1 cellular context compared by ENCODE assay signal in genomic region chr17:39014044-39014794, GRCh38.
TF ChIP-seq lines count a peak whose summit lies in the region.

No MANE protein-coding gene starts in this region.

TF ChIP-seq in HepG2, 621 proteins besides CTCF, POLR2A, EP300 and RAD21 (continued from another document):
- TF ChIP-seq SNAPC4 (CRISPR knock-in tag; IDR thresholded peaks at IDR 0.05) (no peak), SAFB2 (CRISPR knock-in tag; IDR thresholded peaks at IDR 0.05; ENCODE audit: borderline replicate concordance, low read depth) (no peak), ARHGAP35 (CRISPR knock-in tag; IDR thresholded peaks at IDR 0.05; ENCODE audit: borderline replicate concordance) (no peak), ZSCAN21 (CRISPR knock-in tag; IDR thresholded peaks at IDR 0.05; ENCODE audit: borderline replicate concordance) (no peak), MEIS1 (CRISPR knock-in tag; IDR thresholded peaks at IDR 0.05; ENCODE audit: borderline replicate concordance) (no peak), PITX1 (CRISPR knock-in tag; IDR thresholded peaks at IDR 0.05) (no peak), PCBP1 (IDR thresholded peaks at IDR 0.05; ENCODE audit: borderline replicate concordance, low read depth, low read length) (no peak)
- TF ChIP-seq, protein P1, sequence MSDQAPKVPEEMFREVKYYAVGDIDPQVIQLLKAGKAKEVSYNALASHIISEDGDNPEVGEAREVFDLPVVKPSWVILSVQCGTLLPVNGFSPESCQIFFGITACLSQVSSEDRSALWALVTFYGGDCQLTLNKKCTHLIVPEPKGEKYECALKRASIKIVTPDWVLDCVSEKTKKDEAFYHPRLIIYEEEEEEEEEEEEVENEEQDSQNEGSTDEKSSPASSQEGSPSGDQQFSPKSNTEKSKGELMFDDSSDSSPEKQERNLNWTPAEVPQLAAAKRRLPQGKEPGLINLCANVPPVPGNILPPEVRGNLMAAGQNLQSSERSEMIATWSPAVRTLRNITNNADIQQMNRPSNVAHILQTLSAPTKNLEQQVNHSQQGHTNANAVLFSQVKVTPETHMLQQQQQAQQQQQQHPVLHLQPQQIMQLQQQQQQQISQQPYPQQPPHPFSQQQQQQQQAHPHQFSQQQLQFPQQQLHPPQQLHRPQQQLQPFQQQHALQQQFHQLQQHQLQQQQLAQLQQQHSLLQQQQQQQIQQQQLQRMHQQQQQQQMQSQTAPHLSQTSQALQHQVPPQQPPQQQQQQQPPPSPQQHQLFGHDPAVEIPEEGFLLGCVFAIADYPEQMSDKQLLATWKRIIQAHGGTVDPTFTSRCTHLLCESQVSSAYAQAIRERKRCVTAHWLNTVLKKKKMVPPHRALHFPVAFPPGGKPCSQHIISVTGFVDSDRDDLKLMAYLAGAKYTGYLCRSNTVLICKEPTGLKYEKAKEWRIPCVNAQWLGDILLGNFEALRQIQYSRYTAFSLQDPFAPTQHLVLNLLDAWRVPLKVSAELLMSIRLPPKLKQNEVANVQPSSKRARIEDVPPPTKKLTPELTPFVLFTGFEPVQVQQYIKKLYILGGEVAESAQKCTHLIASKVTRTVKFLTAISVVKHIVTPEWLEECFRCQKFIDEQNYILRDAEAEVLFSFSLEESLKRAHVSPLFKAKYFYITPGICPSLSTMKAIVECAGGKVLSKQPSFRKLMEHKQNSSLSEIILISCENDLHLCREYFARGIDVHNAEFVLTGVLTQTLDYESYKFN (CRISPR knock-in tag; conservative IDR thresholded peaks at IDR 0.05) = no peak
